ENCODE assay signal across 5 cellular contexts in the genomic region with DNA sequence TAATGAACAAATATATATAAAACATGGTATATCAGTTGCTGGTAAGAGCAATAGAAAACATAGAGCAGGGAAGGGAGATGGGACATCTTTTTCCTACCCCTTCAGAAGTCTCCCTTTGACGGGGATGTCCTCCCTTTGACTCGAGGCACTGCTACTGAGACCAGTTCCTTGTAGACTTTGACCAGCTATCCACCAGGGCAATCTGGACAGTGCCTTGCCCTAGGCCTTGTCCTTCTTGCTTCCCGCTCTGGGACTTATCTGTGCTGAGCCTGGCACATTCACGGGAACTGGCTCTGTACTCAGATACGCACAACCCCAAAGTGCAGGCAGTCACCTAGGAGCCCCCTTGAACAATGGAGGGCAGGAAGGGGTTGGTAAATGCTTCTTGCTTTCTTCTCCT.
"Had no signal": no experiment of that assay in that cellular context is flagged by ENCODE, and none has a peak within 500 bp of the region (broad histone marks: within the 10 kb centered on the region; RNA-seq: fewer than 3 reads in every experiment).

No MANE protein-coding gene starts in this region.

- H3K27ac ChIP-seq: GM23248 had no signal

- H3K27ac Mint-ChIP-seq: H9, IgD-negative memory B cell had no signal

- H3K9ac ChIP-seq: GM23248 had no signal

- H3K9me3 Mint-ChIP-seq: H9, IgD-negative memory B cell had no signal

- DNase-seq: GM23248, H9, HCEC 1CT had no signal

- H2AFZ ChIP-seq: GM23248 had no signal

- H3K36me3 Mint-ChIP-seq: IgD-negative memory B cell had no signal

- H3K4me3 Mint-ChIP-seq: H9, IgD-negative memory B cell had no signal

- ATAC-seq: HepG2 had no signal

- H3K27me3 Mint-ChIP-seq: IgD-negative memory B cell had no signal

- H3K4me3 ChIP-seq: GM23248 had no signal
